Comparison of ENCODE assay signal across 1 cellular context in the genomic region with DNA sequence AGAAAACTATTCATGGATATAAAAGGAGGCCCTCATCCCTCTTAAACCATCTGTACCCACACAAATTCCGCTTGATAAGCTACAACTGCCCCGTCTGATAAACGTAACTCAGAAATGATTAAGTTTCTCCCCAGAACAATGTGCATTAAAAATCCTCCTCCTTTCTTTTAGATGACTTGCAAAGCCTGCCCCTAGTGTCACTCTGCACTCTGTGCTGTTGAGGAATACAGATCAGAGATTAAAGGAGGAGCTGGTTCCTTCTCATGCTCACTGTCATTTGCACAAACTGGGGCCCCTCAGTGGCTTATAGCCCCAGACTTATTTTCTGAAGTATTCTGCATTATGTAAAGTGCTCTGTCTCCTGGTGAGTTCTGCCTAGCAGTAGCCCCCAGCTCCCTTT.
TF ChIP-seq lines count a peak whose summit lies in the region.

No MANE protein-coding gene starts in this region.

TF ChIP-seq in liver, 16 proteins besides CTCF, POLR2A, EP300 and RAD21 (continued from another document):
- TF ChIP-seq, protein P1, sequence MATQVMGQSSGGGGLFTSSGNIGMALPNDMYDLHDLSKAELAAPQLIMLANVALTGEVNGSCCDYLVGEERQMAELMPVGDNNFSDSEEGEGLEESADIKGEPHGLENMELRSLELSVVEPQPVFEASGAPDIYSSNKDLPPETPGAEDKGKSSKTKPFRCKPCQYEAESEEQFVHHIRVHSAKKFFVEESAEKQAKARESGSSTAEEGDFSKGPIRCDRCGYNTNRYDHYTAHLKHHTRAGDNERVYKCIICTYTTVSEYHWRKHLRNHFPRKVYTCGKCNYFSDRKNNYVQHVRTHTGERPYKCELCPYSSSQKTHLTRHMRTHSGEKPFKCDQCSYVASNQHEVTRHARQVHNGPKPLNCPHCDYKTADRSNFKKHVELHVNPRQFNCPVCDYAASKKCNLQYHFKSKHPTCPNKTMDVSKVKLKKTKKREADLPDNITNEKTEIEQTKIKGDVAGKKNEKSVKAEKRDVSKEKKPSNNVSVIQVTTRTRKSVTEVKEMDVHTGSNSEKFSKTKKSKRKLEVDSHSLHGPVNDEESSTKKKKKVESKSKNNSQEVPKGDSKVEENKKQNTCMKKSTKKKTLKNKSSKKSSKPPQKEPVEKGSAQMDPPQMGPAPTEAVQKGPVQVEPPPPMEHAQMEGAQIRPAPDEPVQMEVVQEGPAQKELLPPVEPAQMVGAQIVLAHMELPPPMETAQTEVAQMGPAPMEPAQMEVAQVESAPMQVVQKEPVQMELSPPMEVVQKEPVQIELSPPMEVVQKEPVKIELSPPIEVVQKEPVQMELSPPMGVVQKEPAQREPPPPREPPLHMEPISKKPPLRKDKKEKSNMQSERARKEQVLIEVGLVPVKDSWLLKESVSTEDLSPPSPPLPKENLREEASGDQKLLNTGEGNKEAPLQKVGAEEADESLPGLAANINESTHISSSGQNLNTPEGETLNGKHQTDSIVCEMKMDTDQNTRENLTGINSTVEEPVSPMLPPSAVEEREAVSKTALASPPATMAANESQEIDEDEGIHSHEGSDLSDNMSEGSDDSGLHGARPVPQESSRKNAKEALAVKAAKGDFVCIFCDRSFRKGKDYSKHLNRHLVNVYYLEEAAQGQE (IDR thresholded peaks at IDR 0.05), result no peak
- TF ChIP-seq HNF4A (conservative IDR thresholded peaks at IDR 0.05) (no peak), YY1 (IDR thresholded peaks at IDR 0.05) (no peak)
TF ChIP-seq in liver: peak in this region for 0.
